Comparison of ENCODE assay signal across 8 cellular contexts in genomic region chr3:179603831-179604230, GRCh38. TPM values are rescaled to one million over a fixed set of nuclear protein-coding genes. Genes with fewer than 3 reads are reported as not detected.
DNase-seq lines count a peak whose midpoint lies in the region; ATAC-seq and TF ChIP-seq lines count a peak whose summit lies in the region.

No MANE protein-coding gene starts in this region.

- H3K27me3 ChIP-seq in GM06990 (replicated peaks; ENCODE audit: control insufficient read depth, insufficient read depth, low read length) (no peaks in the 10 kb centered on the region), Peyer's patch (no peaks in the 10 kb centered on the region), esophagus squamous epithelium (no peaks in the 10 kb centered on the region)

- 0% methylated on average over 3 of the region's 3 CpGs for WGBS in esophagus squamous epithelium, 2 donors

- no peaks in the 10 kb centered on the region for H3K27me3 Mint-ChIP-seq in progenitor cell of endocrine pancreas

- peak overlapping the region; percentile 99 for H3K27ac Mint-ChIP-seq in progenitor cell of endocrine pancreas

- no peaks in the 10 kb centered on the region for H3K9me3 Mint-ChIP-seq in progenitor cell of endocrine pancreas (ENCODE audit: low read depth)

- H3K9me3 ChIP-seq in Peyer's patch (no peaks in the 10 kb centered on the region), esophagus squamous epithelium (no peaks in the 10 kb centered on the region)

- no peak for ATAC-seq in GM21825 (IDR thresholded peaks at IDR 0.05; ENCODE audit: unreplicated experiment)
- no peak for ATAC-seq in HG02938 (IDR thresholded peaks at IDR 0.05; ENCODE audit: unreplicated experiment)

- H3K4me1 ChIP-seq in Peyer's patch: peaks cover 0 to 25% (median 9%) of the 10 kb centered on the region in 4 donors
- H3K4me1 ChIP-seq in esophagus squamous epithelium: peaks cover 11 to 40% (median 23%) of the 10 kb centered on the region in 3 donors

- H3K27ac ChIP-seq in Peyer's patch (peak overlapping the region; percentile 82 to 90 (median 87)), esophagus squamous epithelium (peak overlapping the region; percentile 93 to 98 (median 94))

- TF ChIP-seq POLR2A in Peyer's patch (IDR thresholded peaks at IDR 0.05) (no peak), esophagus squamous epithelium (IDR thresholded peaks at IDR 0.05) (no peak)

- peaks cover 9% of the 10 kb centered on the region for H3K4me1 Mint-ChIP-seq in progenitor cell of endocrine pancreas (ENCODE audit: low read depth)

- H3K4me3 ChIP-seq in GM06990 (replicated peaks; ENCODE audit: low read depth, low read length) (peak overlapping the region; percentile 82), Peyer's patch (peak overlapping the region; percentile 65 to 83 (median 68)), esophagus squamous epithelium (peak overlapping the region; percentile 66 to 98 (median 88))

- peaks cover 2% of the 10 kb centered on the region; the same call in 1 of the 2 replicates for H3K36me3 ChIP-seq in GM06990 (ENCODE audit: control insufficient read depth, insufficient read depth, low read length)
- H3K36me3 ChIP-seq in Peyer's patch: peaks cover 0 to 37% (median 0%) of the 10 kb centered on the region in 3 donors
- peaks cover 0 to 49% (median 7%) of the 10 kb centered on the region in 3 donors for H3K36me3 ChIP-seq in esophagus squamous epithelium

- peaks cover 7% of the 10 kb centered on the region for H3K36me3 Mint-ChIP-seq in progenitor cell of endocrine pancreas (ENCODE audit: insufficient read depth)

- no peak for TF ChIP-seq CTCF in GM06990 (IDR thresholded peaks at IDR 0.05; ENCODE audit: insufficient read depth, low read length, poor library complexity, severe bottlenecking)
- TF ChIP-seq CTCF in Peyer's patch (IDR thresholded peaks at IDR 0.05): no peak
- no peak for TF ChIP-seq CTCF in esophagus squamous epithelium (IDR thresholded peaks at IDR 0.05)
- no peak for TF ChIP-seq CTCF in progenitor cell of endocrine pancreas (IDR thresholded peaks at IDR 0.05; ENCODE audit: unreplicated experiment)

- no peak for DNase-seq in GM06990 (ENCODE audit: extremely low read depth, insufficient read length)
- DNase-seq in Peyer's patch: no peak
- DNase-seq in esophagus squamous epithelium (lab: John Stamatoyannopoulos, UW): no peak
- DNase-seq in progenitor cell of endocrine pancreas (ENCODE audit: low spot score, unreplicated experiment): no peak
- no peak for DNase-seq in ecto neural progenitor cell (ENCODE audit: low spot score)
- no peak for DNase-seq in anterior cingulate cortex (lab: John Stamatoyannopoulos, UW)

- peak overlapping the region; percentile 98 for H3K4me3 Mint-ChIP-seq in progenitor cell of endocrine pancreas (ENCODE audit: low read depth)

- intact Hi-C loops in esophagus squamous epithelium (cut with DNase I): no loop called here

RNA-seq across cellular contexts. Expression of gene MRPL47, which starts 0.6 kb away (rescaled TPM):
- total RNA-seq in Peyer's patch: 10 to 100 TPM; 11.0 to 20.6 (median 14.6) TPM
- 10 to 100 TPM; 22.6 to 32.6 (median 28.6) TPM for total RNA-seq in esophagus squamous epithelium
- 44.3 and 46.5 TPM in 2 replicates for total RNA-seq in progenitor cell of endocrine pancreas

RNA-seq across cellular contexts. Expression of gene NDUFB5, which starts 0.8 kb away (rescaled TPM):
- total RNA-seq in Peyer's patch: 100 to 1,000 TPM in 1 of 4 donors, 10 to 100 TPM in 3; 75.5 to 155 (median 88.7) TPM
- 100 to 1,000 TPM in 2 of 4 donors, 10 to 100 TPM in 2; 55.9 to 123 (median 95.2) TPM for total RNA-seq in esophagus squamous epithelium
- total RNA-seq in progenitor cell of endocrine pancreas: 77.3 and 82.8 TPM in 2 replicates

RNA-seq across cellular contexts. Expression of gene ACTL6A, which starts 41.1 kb away (rescaled TPM):
- total RNA-seq in Peyer's patch: 10 to 100 TPM; 35.7 to 59.4 (median 36.5) TPM
- total RNA-seq in esophagus squamous epithelium: 10 to 100 TPM; 51.5 to 95.4 (median 63.5) TPM
- 72.4 and 75.6 TPM in 2 replicates for total RNA-seq in progenitor cell of endocrine pancreas

RNA-seq across cellular contexts. Expression of gene USP13, which starts 49.0 kb away (rescaled TPM):
- total RNA-seq in Peyer's patch (10 to 100 TPM in 1 of 4 donors, 1 to 10 TPM in 3; 1.6 to 12.4 (median 5.7) TPM), esophagus squamous epithelium (1 to 10 TPM; 1.5 to 6.5 (median 4.1) TPM), progenitor cell of endocrine pancreas (10.7 and 11.8 TPM in 2 replicates)
